ENCODE assay signal across 12 cellular contexts in genomic region chr9:137435980-137436760, GRCh38. TPM values are rescaled to one million over a fixed set of nuclear protein-coding genes. Genes with fewer than 3 reads are reported as not detected.
DNase-seq lines count a peak whose midpoint lies in the region; ATAC-seq and TF ChIP-seq lines count a peak whose summit lies in the region.
"Had no signal": no experiment of that assay in that cellular context is flagged by ENCODE, and none has a peak within 500 bp of the region (broad histone marks: within the 10 kb centered on the region; RNA-seq: fewer than 3 reads in every experiment).

No MANE protein-coding gene starts in this region.

- no peaks in the 10 kb centered on the region for H3K9me3 ChIP-seq in Panc1 (ENCODE audit: control insufficient read depth, insufficient read depth, low read depth, low read length)
- H3K9me3 ChIP-seq in fibroblast of lung (ENCODE audit: control insufficient read depth, insufficient read depth, low read depth, low read length) = no peaks in the 10 kb centered on the region
- H3K9me3 ChIP-seq: vagina had no signal

- H2AFZ ChIP-seq in fibroblast of lung (ENCODE audit: low read length) = no peak overlapping the region

- no peaks in the 10 kb centered on the region for H3K36me3 ChIP-seq in Panc1 (ENCODE audit: control insufficient read depth, insufficient read depth, low read length)
- no peaks in the 10 kb centered on the region for H3K36me3 ChIP-seq in fibroblast of lung (ENCODE audit: control insufficient read depth, insufficient read depth, low read length)
- H3K36me3 ChIP-seq: vagina had no signal

- CTCF ChIA-PET in Panc1 (lab: Charles Lee) = interaction anchor here (1.0 kb wide), 1 partner anchor 13 kb away, joined by 6 read pairs; the partner anchor contains the start of gene EXD3

- TF ChIP-seq CTCF in Panc1 (IDR thresholded peaks at IDR 0.05) (no peak), fibroblast of lung (conservative IDR thresholded peaks at IDR 0.05 in 1 of 2, IDR thresholded peaks at IDR 0.05 in 1 of 2; ENCODE audit: low read depth in 1 of 2, low read length in 2 of 2) (no peak), progenitor cell of endocrine pancreas (IDR thresholded peaks at IDR 0.05; ENCODE audit: unreplicated experiment) (no peak)

- peaks cover 1% of the 10 kb centered on the region for H3K4me1 Mint-ChIP-seq in progenitor cell of endocrine pancreas (ENCODE audit: low read depth)
- H3K4me1 Mint-ChIP-seq: activated naive CD4-positive, alpha-beta T cell treated with anti-CD3 and anti-CD28 coated beads, Interleukin-2, amount 50 U/mL, for 24 hours; naive B cell had no signal

- no peaks in the 10 kb centered on the region for H3K27me3 Mint-ChIP-seq in progenitor cell of endocrine pancreas
- H3K27me3 Mint-ChIP-seq: activated naive CD4-positive, alpha-beta T cell treated with anti-CD3 and anti-CD28 coated beads, Interleukin-2, amount 50 U/mL, for 24 hours had no signal

- POLR2A ChIA-PET in Panc1 (lab: Charles Lee) = interaction anchor here (0.6 kb wide), 1 partner anchor 69 kb away, joined by 5 read pairs; no protein-coding TSS in a partner anchor

- no peaks in the 10 kb centered on the region for H3K36me3 Mint-ChIP-seq in progenitor cell of endocrine pancreas (ENCODE audit: insufficient read depth)
- H3K36me3 Mint-ChIP-seq: activated naive CD4-positive, alpha-beta T cell treated with anti-CD3 and anti-CD28 coated beads, Interleukin-2, amount 50 U/mL, for 24 hours; naive B cell had no signal

- ATAC-seq in Panc1 (peak; percentile 83), HG03469 (IDR thresholded peaks at IDR 0.05; ENCODE audit: unreplicated experiment) (no peak)

- in situ Hi-C loops in Panc1 (cut with HindIII; ENCODE audit: low pct_unique_long_range_greater_than_20kb, low sequenced_read_pairs) = no loop called here

- no TSS peak for BruUV-seq in Panc1 (replicated peaks; lab: Mats Ljungman, UMichigan)

- H3K27me3 ChIP-seq in Panc1 (ENCODE audit: control insufficient read depth, insufficient read depth, low read length) (no peaks in the 10 kb centered on the region), fibroblast of lung (ENCODE audit: control insufficient read depth, insufficient read depth, low read length) (no peaks in the 10 kb centered on the region)
- H3K27me3 ChIP-seq: vagina had no signal

- no peak overlapping the region for H3K4me3 ChIP-seq in Panc1 (ENCODE audit: low read depth in 2 of 2, low read length in 2 of 2)
- no peak overlapping the region for H3K4me3 ChIP-seq in fibroblast of lung (replicated peaks in 1 of 4; ENCODE audit: control extremely low read depth in 1 of 4, insufficient read depth in 1 of 4, low read depth in 3 of 4, low read length in 4 of 4)
- H3K4me3 ChIP-seq: vagina had no signal

- H3K4me3 Mint-ChIP-seq in progenitor cell of endocrine pancreas (ENCODE audit: low read depth) = no peak overlapping the region
- H3K4me3 Mint-ChIP-seq: activated naive CD4-positive, alpha-beta T cell treated with anti-CD3 and anti-CD28 coated beads, Interleukin-2, amount 50 U/mL, for 24 hours; naive B cell had no signal

- peak; percentile 84 for DNase-seq in COLO829 (ENCODE audit: low spot score)
- DNase-seq in Panc1 (ENCODE audit: low read depth, low spot score) = no peak
- DNase-seq in fibroblast of lung (ENCODE audit: low read depth in 2 of 2) = peak; percentile 74 to 81
- DNase-seq in progenitor cell of endocrine pancreas (ENCODE audit: low spot score, unreplicated experiment) = peak; percentile 15
- DNase-seq in foreskin melanocyte = no peak
- DNase-seq in GDM1 (lab: John Stamatoyannopoulos, UW) = no peak
- DNase-seq in globus pallidus (ENCODE audit: low spot score) = no peak
- DNase-seq: naive B cell, NCI-H1092 treated with DMSO at 0.1 percent for 48 hours had no signal

- no peak overlapping the region for H3K27ac Mint-ChIP-seq in progenitor cell of endocrine pancreas
- H3K27ac Mint-ChIP-seq: activated naive CD4-positive, alpha-beta T cell treated with anti-CD3 and anti-CD28 coated beads, Interleukin-2, amount 50 U/mL, for 24 hours had no signal

- intact Hi-C loops in Panc1 (cut with micrococcal nuclease; ENCODE audit: unreplicated experiment) = no loop called here

- H3K4me2 ChIP-seq in fibroblast of lung (ENCODE audit: extremely low read depth, insufficient read depth, low read length) = no peak overlapping the region

- peak overlapping the region; percentile 65 for H3K27ac ChIP-seq in Panc1 (ENCODE audit: low read length)
- no peak overlapping the region for H3K27ac ChIP-seq in fibroblast of lung (ENCODE audit: insufficient read depth, low read length)
- H3K27ac ChIP-seq: vagina had no signal

- H3K9me3 Mint-ChIP-seq in progenitor cell of endocrine pancreas (ENCODE audit: low read depth) = no peaks in the 10 kb centered on the region
- H3K9me3 Mint-ChIP-seq: activated naive CD4-positive, alpha-beta T cell treated with anti-CD3 and anti-CD28 coated beads, Interleukin-2, amount 50 U/mL, for 24 hours; naive B cell had no signal

- H4K20me1 ChIP-seq in fibroblast of lung (ENCODE audit: control insufficient read depth, extremely low read depth, insufficient read depth, low read length) = no peaks in the 10 kb centered on the region

- peak overlapping the region; percentile 4 for H3K9ac ChIP-seq in fibroblast of lung (ENCODE audit: insufficient read depth, low read length)

- H3K79me2 ChIP-seq in fibroblast of lung (ENCODE audit: control insufficient read depth, insufficient read depth, low read length) = no peaks in the 10 kb centered on the region

- H3K4me1 ChIP-seq in Panc1 (ENCODE audit: control insufficient read depth, insufficient read depth, low read length) = peaks cover 6% of the 10 kb centered on the region
- H3K4me1 ChIP-seq in fibroblast of lung (ENCODE audit: control insufficient read depth, extremely low read depth, insufficient read depth, low read length) = no peaks in the 10 kb centered on the region

RNA-seq across cellular contexts. Expression of gene ENTPD8, which starts 5.0 kb away (rescaled TPM):
- total RNA-seq in Panc1 (2021; ENCODE audit: unreplicated experiment) = 3.9 TPM
- polyA plus RNA-seq in Panc1 (2012; ENCODE audit: insufficient read length) = 4.2 TPM
- total RNA-seq in fibroblast of lung = under 0.01 TPM in 1 of 2 replicates, not detected in the other
- not detected in 2 replicates for polyA plus RNA-seq in fibroblast of lung
- not detected in 2 replicates for polyA plus RNA-seq in fibroblast of lung (2012)
- not detected in 2 replicates for polyA minus RNA-seq in fibroblast of lung (ENCODE audit: low replicate concordance)
- total RNA-seq in progenitor cell of endocrine pancreas = 2.7 and 3.2 TPM in 2 replicates
- total RNA-seq: vagina had no signal

RNA-seq across cellular contexts. Expression of gene NOXA1, which starts 13.0 kb away (rescaled TPM):
- total RNA-seq in Panc1 (2021; ENCODE audit: unreplicated experiment) (3.7 TPM), fibroblast of lung (0.66 and 0.77 TPM in 2 replicates), progenitor cell of endocrine pancreas (15.3 and 16.3 TPM in 2 replicates)
- 5.5 TPM for polyA plus RNA-seq in Panc1 (2012; ENCODE audit: insufficient read length)
- polyA plus RNA-seq in fibroblast of lung = 0.08 TPM in 1 of 2 replicates, not detected in the other
- 0.15 and 0.21 TPM in 2 replicates for polyA plus RNA-seq in fibroblast of lung (2012)
- not detected in 2 replicates for polyA minus RNA-seq in fibroblast of lung (ENCODE audit: low replicate concordance)

RNA-seq across cellular contexts. Expression of gene EXD3, which starts 13.2 kb away (rescaled TPM):
- total RNA-seq in Panc1 (2021; ENCODE audit: unreplicated experiment) = 9.2 TPM
- 14.6 TPM for polyA plus RNA-seq in Panc1 (2012; ENCODE audit: insufficient read length)
- 7.4 and 13.0 TPM in 2 replicates for total RNA-seq in fibroblast of lung
- polyA plus RNA-seq in fibroblast of lung = 1.7 and 2.6 TPM in 2 replicates
- polyA plus RNA-seq in fibroblast of lung (2012) = 5.6 and 7.2 TPM in 2 replicates
- polyA minus RNA-seq in fibroblast of lung (ENCODE audit: low replicate concordance) = 2.4 and 6.2 TPM in 2 replicates
- 31.7 and 33.8 TPM in 2 replicates for total RNA-seq in progenitor cell of endocrine pancreas

RNA-seq across cellular contexts. Expression of gene NSMF, which starts 23.0 kb away (rescaled TPM):
- total RNA-seq in Panc1 (2021; ENCODE audit: unreplicated experiment) (40.0 TPM), fibroblast of lung (10.8 and 13.4 TPM in 2 replicates), progenitor cell of endocrine pancreas (57.4 and 59.8 TPM in 2 replicates)
- polyA plus RNA-seq in Panc1 (2012; ENCODE audit: insufficient read length) = 53.6 TPM
- polyA plus RNA-seq in fibroblast of lung = 15.0 and 22.8 TPM in 2 replicates
- polyA plus RNA-seq in fibroblast of lung (2012) = 24.7 and 26.0 TPM in 2 replicates
- polyA minus RNA-seq in fibroblast of lung (ENCODE audit: low replicate concordance) = 21.8 and 30.1 TPM in 2 replicates

Comparison
In these comparisons a context has a peak if more than half of its experiments do, and no peak if none do; other contexts are left out.
1. DNase-seq: peak in COLO829 (single experiment), fibroblast of lung (2 of 2) and progenitor cell of endocrine pancreas (single experiment); none in Panc1 (single experiment), foreskin melanocyte (single experiment), GDM1 (single experiment) and globus pallidus (single experiment).